Comparison of ENCODE assay signal across 1 cellular context in the genomic region with DNA sequence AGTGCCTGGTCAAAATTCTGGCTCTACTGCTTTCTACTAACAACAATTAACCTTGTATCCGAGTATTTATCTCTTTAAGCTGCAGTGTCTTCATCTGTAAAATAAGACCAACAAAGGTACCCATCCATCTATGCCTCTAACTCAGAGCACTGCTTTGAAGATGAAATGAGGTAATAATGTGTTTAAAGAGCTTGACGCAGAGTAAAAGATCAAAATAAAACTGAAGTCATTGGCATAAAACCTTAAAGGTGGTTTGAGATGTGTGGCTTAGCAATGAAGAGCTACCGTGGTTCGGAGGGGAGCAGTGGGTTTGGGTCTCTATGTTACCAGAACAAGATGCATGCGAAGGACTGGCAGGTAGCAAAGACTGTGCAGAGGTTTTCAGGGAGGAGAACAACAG.
TF ChIP-seq lines count a peak whose summit lies in the region.

No MANE protein-coding gene starts in this region.

TF ChIP-seq in K562, 482 proteins besides CTCF, POLR2A, EP300 and RAD21:
- TF ChIP-seq XRCC5 (IDR thresholded peaks at IDR 0.05; ENCODE audit: low read depth, low read length) (no peak), ATF4 (CRISPR knock-in tag; IDR thresholded peaks at IDR 0.05) (no peak), MTA3 (IDR thresholded peaks at IDR 0.05; ENCODE audit: borderline replicate concordance) (no peak), POLR3G (IDR thresholded peaks at IDR 0.05; ENCODE audit: extremely low read depth, insufficient read length, insufficient replicate concordance) (no peak), ZNF561 (CRISPR knock-in tag; conservative IDR thresholded peaks at IDR 0.05) (no peak), HOXB6 (CRISPR knock-in tag; IDR thresholded peaks at IDR 0.05; ENCODE audit: borderline replicate concordance) (no peak), KAT7 (CRISPR knock-in tag; IDR thresholded peaks at IDR 0.05; ENCODE audit: borderline replicate concordance) (no peak), PATZ1 (CRISPR knock-in tag; IDR thresholded peaks at IDR 0.05; ENCODE audit: borderline replicate concordance) (no peak), NFRKB (IDR thresholded peaks at IDR 0.05; ENCODE audit: low read depth) (0 out of 2 replicates have a peak, but pooled peaks have one; percentile 13), CBX5 (IDR thresholded peaks at IDR 0.05; ENCODE audit: borderline replicate concordance, low read depth) (no peak), RBBP5 (IDR thresholded peaks at IDR 0.05; ENCODE audit: borderline replicate concordance, insufficient read depth, low read length, poor library complexity, severe bottlenecking) (no peak), ZNF609 (CRISPR knock-in tag; IDR thresholded peaks at IDR 0.05; ENCODE audit: borderline replicate concordance) (no peak)
- TF ChIP-seq, protein P1, sequence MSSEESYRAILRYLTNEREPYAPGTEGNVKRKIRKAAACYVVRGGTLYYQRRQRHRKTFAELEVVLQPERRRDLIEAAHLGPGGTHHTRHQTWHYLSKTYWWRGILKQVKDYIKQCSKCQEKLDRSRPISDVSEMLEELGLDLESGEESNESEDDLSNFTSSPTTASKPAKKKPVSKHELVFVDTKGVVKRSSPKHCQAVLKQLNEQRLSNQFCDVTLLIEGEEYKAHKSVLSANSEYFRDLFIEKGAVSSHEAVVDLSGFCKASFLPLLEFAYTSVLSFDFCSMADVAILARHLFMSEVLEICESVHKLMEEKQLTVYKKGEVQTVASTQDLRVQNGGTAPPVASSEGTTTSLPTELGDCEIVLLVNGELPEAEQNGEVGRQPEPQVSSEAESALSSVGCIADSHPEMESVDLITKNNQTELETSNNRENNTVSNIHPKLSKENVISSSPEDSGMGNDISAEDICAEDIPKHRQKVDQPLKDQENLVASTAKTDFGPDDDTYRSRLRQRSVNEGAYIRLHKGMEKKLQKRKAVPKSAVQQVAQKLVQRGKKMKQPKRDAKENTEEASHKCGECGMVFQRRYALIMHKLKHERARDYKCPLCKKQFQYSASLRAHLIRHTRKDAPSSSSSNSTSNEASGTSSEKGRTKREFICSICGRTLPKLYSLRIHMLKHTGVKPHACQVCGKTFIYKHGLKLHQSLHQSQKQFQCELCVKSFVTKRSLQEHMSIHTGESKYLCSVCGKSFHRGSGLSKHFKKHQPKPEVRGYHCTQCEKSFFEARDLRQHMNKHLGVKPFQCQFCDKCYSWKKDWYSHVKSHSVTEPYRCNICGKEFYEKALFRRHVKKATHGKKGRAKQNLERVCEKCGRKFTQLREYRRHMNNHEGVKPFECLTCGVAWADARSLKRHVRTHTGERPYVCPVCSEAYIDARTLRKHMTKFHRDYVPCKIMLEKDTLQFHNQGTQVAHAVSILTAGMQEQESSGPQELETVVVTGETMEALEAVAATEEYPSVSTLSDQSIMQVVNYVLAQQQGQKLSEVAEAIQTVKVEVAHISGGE (CRISPR knock-in tag; IDR thresholded peaks at IDR 0.05), result 0 out of 6 replicates have a peak, but pooled peaks of 1 of the 3 experiments have one; percentile 10
- TF ChIP-seq, protein P2, sequence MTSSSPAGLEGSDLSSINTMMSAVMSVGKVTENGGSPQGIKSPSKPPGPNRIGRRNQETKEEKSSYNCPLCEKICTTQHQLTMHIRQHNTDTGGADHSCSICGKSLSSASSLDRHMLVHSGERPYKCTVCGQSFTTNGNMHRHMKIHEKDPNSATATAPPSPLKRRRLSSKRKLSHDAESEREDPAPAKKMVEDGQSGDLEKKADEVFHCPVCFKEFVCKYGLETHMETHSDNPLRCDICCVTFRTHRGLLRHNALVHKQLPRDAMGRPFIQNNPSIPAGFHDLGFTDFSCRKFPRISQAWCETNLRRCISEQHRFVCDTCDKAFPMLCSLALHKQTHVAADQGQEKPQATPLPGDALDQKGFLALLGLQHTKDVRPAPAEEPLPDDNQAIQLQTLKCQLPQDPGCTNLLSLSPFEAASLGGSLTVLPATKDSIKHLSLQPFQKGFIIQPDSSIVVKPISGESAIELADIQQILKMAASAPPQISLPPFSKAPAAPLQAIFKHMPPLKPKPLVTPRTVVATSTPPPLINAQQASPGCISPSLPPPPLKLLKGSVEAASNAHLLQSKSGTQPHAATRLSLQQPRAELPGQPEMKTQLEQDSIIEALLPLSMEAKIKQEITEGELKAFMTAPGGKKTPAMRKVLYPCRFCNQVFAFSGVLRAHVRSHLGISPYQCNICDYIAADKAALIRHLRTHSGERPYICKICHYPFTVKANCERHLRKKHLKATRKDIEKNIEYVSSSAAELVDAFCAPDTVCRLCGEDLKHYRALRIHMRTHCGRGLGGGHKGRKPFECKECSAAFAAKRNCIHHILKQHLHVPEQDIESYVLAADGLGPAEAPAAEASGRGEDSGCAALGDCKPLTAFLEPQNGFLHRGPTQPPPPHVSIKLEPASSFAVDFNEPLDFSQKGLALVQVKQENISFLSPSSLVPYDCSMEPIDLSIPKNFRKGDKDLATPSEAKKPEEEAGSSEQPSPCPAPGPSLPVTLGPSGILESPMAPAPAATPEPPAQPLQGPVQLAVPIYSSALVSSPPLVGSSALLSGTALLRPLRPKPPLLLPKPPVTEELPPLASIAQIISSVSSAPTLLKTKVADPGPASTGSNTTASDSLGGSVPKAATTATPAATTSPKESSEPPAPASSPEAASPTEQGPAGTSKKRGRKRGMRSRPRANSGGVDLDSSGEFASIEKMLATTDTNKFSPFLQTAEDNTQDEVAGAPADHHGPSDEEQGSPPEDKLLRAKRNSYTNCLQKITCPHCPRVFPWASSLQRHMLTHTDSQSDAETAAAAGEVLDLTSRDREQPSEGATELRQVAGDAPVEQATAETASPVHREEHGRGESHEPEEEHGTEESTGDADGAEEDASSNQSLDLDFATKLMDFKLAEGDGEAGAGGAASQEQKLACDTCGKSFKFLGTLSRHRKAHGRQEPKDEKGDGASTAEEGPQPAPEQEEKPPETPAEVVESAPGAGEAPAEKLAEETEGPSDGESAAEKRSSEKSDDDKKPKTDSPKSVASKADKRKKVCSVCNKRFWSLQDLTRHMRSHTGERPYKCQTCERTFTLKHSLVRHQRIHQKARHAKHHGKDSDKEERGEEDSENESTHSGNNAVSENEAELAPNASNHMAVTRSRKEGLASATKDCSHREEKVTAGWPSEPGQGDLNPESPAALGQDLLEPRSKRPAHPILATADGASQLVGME (CRISPR knock-in tag; IDR thresholded peaks at IDR 0.05), result no peak
- TF ChIP-seq, protein P3, sequence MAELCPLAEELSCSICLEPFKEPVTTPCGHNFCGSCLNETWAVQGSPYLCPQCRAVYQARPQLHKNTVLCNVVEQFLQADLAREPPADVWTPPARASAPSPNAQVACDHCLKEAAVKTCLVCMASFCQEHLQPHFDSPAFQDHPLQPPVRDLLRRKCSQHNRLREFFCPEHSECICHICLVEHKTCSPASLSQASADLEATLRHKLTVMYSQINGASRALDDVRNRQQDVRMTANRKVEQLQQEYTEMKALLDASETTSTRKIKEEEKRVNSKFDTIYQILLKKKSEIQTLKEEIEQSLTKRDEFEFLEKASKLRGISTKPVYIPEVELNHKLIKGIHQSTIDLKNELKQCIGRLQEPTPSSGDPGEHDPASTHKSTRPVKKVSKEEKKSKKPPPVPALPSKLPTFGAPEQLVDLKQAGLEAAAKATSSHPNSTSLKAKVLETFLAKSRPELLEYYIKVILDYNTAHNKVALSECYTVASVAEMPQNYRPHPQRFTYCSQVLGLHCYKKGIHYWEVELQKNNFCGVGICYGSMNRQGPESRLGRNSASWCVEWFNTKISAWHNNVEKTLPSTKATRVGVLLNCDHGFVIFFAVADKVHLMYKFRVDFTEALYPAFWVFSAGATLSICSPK (IDR thresholded peaks at IDR 0.05; ENCODE audit: borderline replicate concordance), result no peak
